9 cellular contexts compared by ENCODE assay signal in the genomic region with DNA sequence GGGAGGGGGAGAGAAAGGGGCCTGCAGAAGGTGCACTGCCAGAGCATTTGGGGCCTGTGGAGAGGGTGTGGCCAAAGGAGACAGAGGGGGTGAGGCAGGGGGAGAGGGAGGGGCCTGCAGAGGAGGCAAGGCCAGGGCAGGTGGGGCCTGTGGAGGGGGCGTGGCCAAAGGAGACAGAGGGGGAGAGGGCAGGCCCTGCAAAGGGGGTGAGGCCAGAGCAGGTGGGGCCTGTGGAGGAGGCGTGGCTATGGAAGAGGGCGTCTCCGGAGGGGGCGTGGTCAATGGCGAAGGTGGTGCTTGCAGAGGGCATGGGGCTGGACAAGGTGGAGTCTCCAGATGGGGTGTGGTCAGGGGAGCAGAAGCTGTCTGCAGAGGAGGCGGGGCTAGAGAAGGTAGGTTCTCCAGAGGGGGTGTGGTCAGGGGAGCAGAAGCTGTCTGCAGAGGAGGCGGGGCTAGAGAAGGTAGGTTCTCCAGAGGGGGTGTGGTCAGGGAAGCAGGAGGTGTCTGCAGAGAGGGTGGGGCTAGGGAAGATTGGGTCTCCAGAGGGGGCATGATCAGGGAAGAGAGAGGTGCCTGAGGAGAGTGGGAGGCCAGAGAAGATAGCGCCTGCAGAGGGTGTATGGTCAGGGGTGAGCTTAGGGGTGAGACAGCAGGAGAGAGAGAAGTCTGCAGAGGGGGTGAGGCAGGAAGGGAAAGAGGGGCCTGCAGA. TPM values are rescaled to one million over a fixed set of nuclear protein-coding genes. Genes with fewer than 3 reads are reported as not detected.
DNase-seq lines count a peak whose midpoint lies in the region; ATAC-seq lines count a peak whose summit lies in the region.
"Had no signal": no experiment of that assay in that cellular context is flagged by ENCODE, and none has a peak within 500 bp of the region (broad histone marks: within the 10 kb centered on the region; RNA-seq: fewer than 3 reads in every experiment).

No MANE protein-coding gene starts in this region.

- ATAC-seq in Right ventricle myocardium superior (ENCODE audit: poor library complexity): no peak

- DNase-seq in Right ventricle myocardium superior (peak; percentile 64), cardiac septum (ENCODE audit: low spot score) (no peak), NCI-H82 (lab: John Stamatoyannopoulos, UW) (peak; percentile 86), glomerular visceral epithelial cell (ENCODE audit: extremely low spot score) (peak; percentile 69), mesenteric fat pad (ENCODE audit: low spot score) (no peak), AG08396 (ENCODE audit: low spot score) (no peak)
- peak; percentile 82 for DNase-seq in activated CD8-positive, alpha-beta memory T cell treated with anti-CD3 and anti-CD28 coated beads, Interleukin-2, amount 50 U/mL, for 48 hours
- peak; percentile 42 to 66 for DNase-seq in stimulated activated CD8-positive, alpha-beta memory T cell treated with anti-CD3 and anti-CD28 coated beads, Interleukin-15, amount 100 ng/mL, for 48 hours (ENCODE audit: low read depth in 2 of 2)

- intact Hi-C loops in Right ventricle myocardium superior (cut with DNase I) (no loop called here), cardiac septum (cut with DNase I) (no loop called here)

RNA-seq across cellular contexts. Expression of gene PRR36, which starts 3.5 kb away (rescaled TPM):
- total RNA-seq in Right ventricle myocardium superior (0.08 TPM), cardiac septum (0.13 TPM), mesenteric fat pad (not detected)
- total RNA-seq: subcutaneous adipose tissue had no signal

RNA-seq across cellular contexts. Expression of gene LRRC8E, which starts 17.6 kb away (rescaled TPM):
- total RNA-seq in Right ventricle myocardium superior: 1.6 TPM
- 0.30 TPM for total RNA-seq in cardiac septum
- 1.8 TPM for total RNA-seq in mesenteric fat pad

RNA-seq across cellular contexts. Expression of gene MAP2K7, which starts 33.0 kb away (rescaled TPM):
- total RNA-seq in Right ventricle myocardium superior (27.5 TPM), cardiac septum (28.6 TPM), mesenteric fat pad (26.7 TPM)

RNA-seq across cellular contexts. Expression of gene EVI5L, which starts 40.7 kb away (rescaled TPM):
- total RNA-seq in Right ventricle myocardium superior: 19.4 TPM
- 23.6 TPM for total RNA-seq in cardiac septum
- total RNA-seq in mesenteric fat pad: 15.4 TPM

RNA-seq across cellular contexts. Expression of gene TGFBR3L, which starts 43.9 kb away (rescaled TPM):
- total RNA-seq in Right ventricle myocardium superior (10.9 TPM), cardiac septum (3.0 TPM), mesenteric fat pad (not detected)
- total RNA-seq: subcutaneous adipose tissue had no signal

Comparison
In these comparisons a context has a peak if more than half of its experiments do, and no peak if none do; other contexts are left out.
1. DNase-seq: peak in Right ventricle myocardium superior (single experiment), NCI-H82 (single experiment), activated CD8-positive, alpha-beta memory T cell treated with anti-CD3 and anti-CD28 coated beads, Interleukin-2, amount 50 U/mL, for 48 hours (single experiment), glomerular visceral epithelial cell (single experiment) and stimulated activated CD8-positive, alpha-beta memory T cell treated with anti-CD3 and anti-CD28 coated beads, Interleukin-15, amount 100 ng/mL, for 48 hours (2 of 2); none in cardiac septum (single experiment), mesenteric fat pad (single experiment) and AG08396 (single experiment).